ENCODE assay signal across 18 cellular contexts in genomic region chr15:29435811-29436210, GRCh38.
DNase-seq lines count a peak whose midpoint lies in the region; ATAC-seq, FAIRE-seq and TF ChIP-seq lines count a peak whose summit lies in the region.
"Had no signal": no experiment of that assay in that cellular context is flagged by ENCODE, and none has a peak within 500 bp of the region (broad histone marks: within the 10 kb centered on the region; RNA-seq: fewer than 3 reads in every experiment).

No MANE protein-coding gene starts in this region.

- DNase-seq in A549 (ENCODE audit: low read depth in 1 of 2, low spot score in 1 of 2) (no peak), NCI-H226 (peak; percentile 40), epithelial cell of prostate (ENCODE audit: low read depth, low spot score) (peak; percentile 33), kidney tubule cell (ENCODE audit: low spot score) (peak; percentile 93), NCI-H1694 (lab: John Stamatoyannopoulos, UW) (no peak), psoas muscle (no peak), ecto neural progenitor cell (ENCODE audit: low spot score) (no peak)
- DNase-seq: 8988T; HFFc6; KG1; NCI-H1092; NCI-H1694 treated with DMSO at 0.1 percent for 48 hours; NCI-H446; NCI-H69; NK-92 treated with Interleukin-12 subunit alpha and Interleukin-12 subunit beta, amount 100 ng/mL, for 24 hours had no signal

- CTCF ChIA-PET in A549 (lab: Yijun Ruan, JAX), result interaction anchor here (1.2 kb wide), 1 partner anchor 17 kb away, joined by 3 read pairs; no protein-coding TSS in a partner anchor

- no peak for TF ChIP-seq EP300 in A549 (IDR thresholded peaks at IDR 0.05)

- H3K4me2 ChIP-seq in A549, result no peak overlapping the region

- no peak for ATAC-seq in A549
- no peak for ATAC-seq in psoas muscle
- ATAC-seq in HG03159 (IDR thresholded peaks at IDR 0.05; ENCODE audit: unreplicated experiment), result no peak
- ATAC-seq: HepG2 had no signal

- TF ChIP-seq CTCF in A549 (IDR thresholded peaks at IDR 0.05) (no peak), psoas muscle (IDR thresholded peaks at IDR 0.05) (no peak)

- H3K27ac ChIP-seq in A549 (no peak overlapping the region), epithelial cell of prostate (no peak overlapping the region), psoas muscle (no peak overlapping the region)
- H3K27ac ChIP-seq: C4-2B had no signal

- H3K27me3 ChIP-seq in psoas muscle (ENCODE audit: insufficient read depth in 3 of 3, low read length in 2 of 3), result no peaks in the 10 kb centered on the region

- H3K4me1 ChIP-seq in A549 (no peaks in the 10 kb centered on the region; the same call in 2 of the 3 replicates), psoas muscle (no peaks in the 10 kb centered on the region)

- peak; percentile 18 for FAIRE-seq in A549 (lab: Jason Lieb, UNC)
- FAIRE-seq: HepG2 had no signal

- no peak for TF ChIP-seq POLR2A in A549 (IDR thresholded peaks at IDR 0.05; ENCODE audit: low read length)

- H3K9me3 ChIP-seq in A549, result no peaks in the 10 kb centered on the region
- H3K9me3 ChIP-seq in psoas muscle, result no peaks in the 10 kb centered on the region

- 38% methylated on average over 4 of the region's 4 CpGs for WGBS in A549 (ENCODE audit: missing lambda C conversion rate)
- WGBS in psoas muscle, 3 donors, result 87 to 93% (median 90%) methylated on average over 4 of the region's 4 CpGs

- TF ChIP-seq RAD21 in A549 (conservative IDR thresholded peaks at IDR 0.05 in 1 of 2, IDR thresholded peaks at IDR 0.05 in 1 of 2), result no peak

- POLR2A ChIA-PET in A549 (lab: Yijun Ruan, JAX), result no interaction called here

- H3K4me3 ChIP-seq in A549 (no peak overlapping the region), psoas muscle (no peak overlapping the region)

- intact Hi-C loops in psoas muscle (cut with DNase I), result no loop called here

- no peaks in the 10 kb centered on the region for H3K36me3 ChIP-seq in psoas muscle (ENCODE audit: insufficient read depth in 1 of 2, low read depth in 1 of 2)

TF ChIP-seq in A549, 52 proteins besides CTCF, POLR2A, EP300 and RAD21:
- TF ChIP-seq TP53 (CRISPR knock-in tag; IDR thresholded peaks at IDR 0.05) (no peak), CEBPB (IDR thresholded peaks at IDR 0.05) (no peak), RCOR1 (IDR thresholded peaks at IDR 0.05; ENCODE audit: low read depth, low read length) (no peak), ZC3H11A (IDR thresholded peaks at IDR 0.05) (no peak), ELK1 (IDR thresholded peaks at IDR 0.05; ENCODE audit: low read depth, low read length) (no peak), CHD4 (IDR thresholded peaks at IDR 0.05; ENCODE audit: borderline replicate concordance) (no peak), GATA3 (IDR thresholded peaks at IDR 0.05; ENCODE audit: borderline replicate concordance) (no peak), JUN (IDR thresholded peaks at IDR 0.05) (no peak)

Comparison
In these comparisons a context has a peak if more than half of its experiments do, and no peak if none do; other contexts are left out.
1. DNase-seq: peak in NCI-H226 (single experiment), epithelial cell of prostate (single experiment) and kidney tubule cell (single experiment); none in A549 (0 of 2), NCI-H1694 (single experiment), psoas muscle (0 of 2) and ecto neural progenitor cell (single experiment).